ENCODE assay signal across 30 cellular contexts in the genomic region with DNA sequence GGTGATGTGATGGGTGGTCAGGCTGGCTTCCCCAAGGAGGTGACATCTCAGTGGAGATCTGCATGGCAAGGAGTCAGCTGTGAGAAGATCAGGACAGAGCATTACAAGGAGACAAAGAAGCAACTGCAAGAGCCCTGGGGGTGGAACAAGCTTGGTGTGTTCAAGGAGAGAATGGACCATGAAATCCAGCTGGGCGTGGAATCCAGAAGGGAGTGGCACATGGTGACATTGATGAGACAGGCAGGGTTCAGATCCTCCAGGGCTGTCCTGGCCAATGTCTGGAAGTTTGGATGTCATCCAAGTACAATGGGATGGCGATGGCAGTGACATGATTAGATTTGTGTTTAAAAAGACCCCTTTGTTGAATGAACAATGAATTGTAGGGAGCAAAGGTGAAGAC.
A peak's percentile ranks its signal among the peaks of the same experiment; 100 is the strongest.
DNase-seq lines count a peak whose midpoint lies in the region; ATAC-seq and TF ChIP-seq lines count a peak whose summit lies in the region.
"Had no signal": no experiment of that assay in that cellular context is flagged by ENCODE, and none has a peak within 500 bp of the region (broad histone marks: within the 10 kb centered on the region; RNA-seq: fewer than 3 reads in every experiment).

No MANE protein-coding gene starts in this region.

- H3K36me3 ChIP-seq in heart right ventricle (no peaks in the 10 kb centered on the region), uterus (no peaks in the 10 kb centered on the region), psoas muscle (ENCODE audit: insufficient read depth in 1 of 2, low read depth in 1 of 2) (no peaks in the 10 kb centered on the region)
- H3K36me3 ChIP-seq: gastroesophageal sphincter, HAP-1 had no signal

- 65 to 78% methylated on average over 2 of the region's 2 CpGs for WGBS in heart right ventricle, 2 donors
- 80 to 83% (median 82%) methylated on average over 2 of the region's 2 CpGs for WGBS in psoas muscle, 3 donors

- no peak for ATAC-seq in heart right ventricle
- no peak for ATAC-seq in psoas muscle
- no peak for ATAC-seq in GM18867 (IDR thresholded peaks at IDR 0.05; ENCODE audit: unreplicated experiment)
- ATAC-seq: A549; activated CD8-positive, alpha-beta memory T cell treated with anti-CD3 and anti-CD28 coated beads, Interleukin-2, amount 10 ng/mL, durations not matched to agents 7 days and 5 days; CD8-positive, alpha-beta T cell; gastroesophageal sphincter; left cardiac atrium; natural killer cell treated with Interleukin-12 subunit alpha and Interleukin-12 subunit beta and Interleukin-15 and Interleukin-18, amount 100 ng/mL, for 72 hours; Panc1 had no signal

- DNase-seq in cardiac septum (ENCODE audit: low spot score): peak; percentile 9
- DNase-seq in heart right ventricle: no peak
- peak; percentile 25 for DNase-seq in ecto neural progenitor cell (ENCODE audit: low spot score)
- peak; percentile 15 for DNase-seq in osteocyte (ENCODE audit: extremely low spot score, unreplicated experiment)
- peak; percentile 1 to 2 for DNase-seq in uterus
- DNase-seq in NCI-H2227 (lab: John Stamatoyannopoulos, UW; ENCODE audit: unreplicated experiment): no peak
- no peak for DNase-seq in psoas muscle
- DNase-seq: activated CD4-positive, alpha-beta T cell treated with anti-CD3 and anti-CD28 coated beads, Interleukin-2, amount 10 ng/mL, durations not matched to agents 7 days and 5 days; activated CD8-positive, alpha-beta memory T cell treated with anti-CD3 and anti-CD28 coated beads, Interleukin-2, amount 10 ng/mL, durations not matched to agents 7 days and 5 days; activated naive CD4-positive, alpha-beta T cell treated with anti-CD3 and anti-CD28 coated beads for 36 hours; dermis blood vessel endothelial cell; DMS 273 treated with DMSO at 0.1 percent for 48 hours; hypothalamus; left cardiac atrium; mammary epithelial cell; NCI-H1417 treated with DMSO at 0.1 percent for 48 hours; NCI-H2081 treated with DMSO at 0.1 percent for 48 hours; NCI-H446; NCI-H774; occipital lobe; stimulated activated naive CD4-positive, alpha-beta T cell; T1000 had no signal

- TF ChIP-seq CTCF in heart right ventricle (IDR thresholded peaks at IDR 0.05) (no peak), osteocyte (IDR thresholded peaks at IDR 0.05) (no peak), uterus (IDR thresholded peaks at IDR 0.05) (no peak), psoas muscle (IDR thresholded peaks at IDR 0.05) (no peak)

- H3K4me3 Mint-ChIP-seq in osteocyte (ENCODE audit: unreplicated experiment): no peak overlapping the region
- H3K4me3 Mint-ChIP-seq: activated CD4-positive, alpha-beta T cell treated with anti-CD3 and anti-CD28 coated beads, Interleukin-2, amount 10 ng/mL, durations not matched to agents 7 days and 5 days; activated CD8-positive, alpha-beta memory T cell treated with anti-CD3 and anti-CD28 coated beads, Interleukin-2, amount 10 ng/mL, durations not matched to agents 7 days and 5 days; activated naive CD4-positive, alpha-beta T cell treated with anti-CD3 and anti-CD28 coated beads for 36 hours; CD8-positive, alpha-beta T cell; central memory CD8-positive, alpha-beta T cell; natural killer cell treated with Interleukin-12 subunit alpha and Interleukin-12 subunit beta and Interleukin-15 and Interleukin-18, amount 100 ng/mL, for 72 hours had no signal

- no peaks in the 10 kb centered on the region for H3K9me3 Mint-ChIP-seq in osteocyte (ENCODE audit: unreplicated experiment)
- H3K9me3 Mint-ChIP-seq: activated CD4-positive, alpha-beta T cell treated with anti-CD3 and anti-CD28 coated beads, Interleukin-2, amount 10 ng/mL, durations not matched to agents 7 days and 5 days; activated naive CD4-positive, alpha-beta T cell treated with anti-CD3 and anti-CD28 coated beads for 36 hours; CD8-positive, alpha-beta T cell; central memory CD8-positive, alpha-beta T cell; natural killer cell treated with Interleukin-12 subunit alpha and Interleukin-12 subunit beta and Interleukin-15 and Interleukin-18, amount 100 ng/mL, for 72 hours had no signal

- H3K9me3 ChIP-seq in heart right ventricle (no peaks in the 10 kb centered on the region), uterus (no peaks in the 10 kb centered on the region), psoas muscle (no peaks in the 10 kb centered on the region)
- H3K9me3 ChIP-seq: A549, gastroesophageal sphincter, HAP-1 had no signal

- intact Hi-C loops in cardiac septum (cut with DNase I): no loop called here
- intact Hi-C loops in heart right ventricle (cut with DNase I): no loop called here
- intact Hi-C loops in uterus (cut with DNase I; ENCODE audit: low total_unique reads): no loop called here
- intact Hi-C loops in psoas muscle (cut with DNase I): no loop called here

- peaks cover 6% of the 10 kb centered on the region for H3K27me3 Mint-ChIP-seq in osteocyte (ENCODE audit: unreplicated experiment)

- no peak for TF ChIP-seq POLR2A in uterus (IDR thresholded peaks at IDR 0.05)

- H3K4me3 ChIP-seq in heart right ventricle (no peak overlapping the region), uterus (no peak overlapping the region), psoas muscle (no peak overlapping the region)
- H3K4me3 ChIP-seq: A549, gastroesophageal sphincter, HAP-1 had no signal

- H3K27ac ChIP-seq in heart right ventricle (no peak overlapping the region), uterus (no peak overlapping the region), psoas muscle (no peak overlapping the region)
- H3K27ac ChIP-seq: A549, gastroesophageal sphincter had no signal

- H3K27ac Mint-ChIP-seq in osteocyte (ENCODE audit: unreplicated experiment): no peak overlapping the region
- H3K27ac Mint-ChIP-seq: activated CD4-positive, alpha-beta T cell treated with anti-CD3 and anti-CD28 coated beads, Interleukin-2, amount 10 ng/mL, durations not matched to agents 7 days and 5 days; activated CD8-positive, alpha-beta memory T cell treated with anti-CD3 and anti-CD28 coated beads, Interleukin-2, amount 10 ng/mL, durations not matched to agents 7 days and 5 days; activated naive CD4-positive, alpha-beta T cell treated with anti-CD3 and anti-CD28 coated beads for 36 hours; CD8-positive, alpha-beta T cell; natural killer cell treated with Interleukin-12 subunit alpha and Interleukin-12 subunit beta and Interleukin-15 and Interleukin-18, amount 100 ng/mL, for 72 hours had no signal

- H3K4me1 Mint-ChIP-seq in osteocyte (ENCODE audit: unreplicated experiment): peaks cover 2% of the 10 kb centered on the region
- H3K4me1 Mint-ChIP-seq: activated CD4-positive, alpha-beta T cell treated with anti-CD3 and anti-CD28 coated beads, Interleukin-2, amount 10 ng/mL, durations not matched to agents 7 days and 5 days; activated CD8-positive, alpha-beta memory T cell treated with anti-CD3 and anti-CD28 coated beads, Interleukin-2, amount 10 ng/mL, durations not matched to agents 7 days and 5 days; central memory CD8-positive, alpha-beta T cell had no signal

- no peaks in the 10 kb centered on the region for H3K27me3 ChIP-seq in heart right ventricle
- no peaks in the 10 kb centered on the region for H3K27me3 ChIP-seq in uterus
- H3K27me3 ChIP-seq in psoas muscle (ENCODE audit: insufficient read depth in 3 of 3, low read length in 2 of 3): no peaks in the 10 kb centered on the region
- H3K27me3 ChIP-seq: gastroesophageal sphincter had no signal

- H3K4me1 ChIP-seq in heart right ventricle (peaks cover 0 to 23% (median 0%) of the 10 kb centered on the region in 9 donors), uterus (no peaks in the 10 kb centered on the region), psoas muscle (peaks cover 21% of the 10 kb centered on the region)
- H3K4me1 ChIP-seq: A549 had no signal

- no peaks in the 10 kb centered on the region for H3K36me3 Mint-ChIP-seq in osteocyte (ENCODE audit: unreplicated experiment)
- H3K36me3 Mint-ChIP-seq: activated CD8-positive, alpha-beta memory T cell treated with anti-CD3 and anti-CD28 coated beads, Interleukin-2, amount 10 ng/mL, durations not matched to agents 7 days and 5 days; CD8-positive, alpha-beta T cell; natural killer cell treated with Interleukin-12 subunit alpha and Interleukin-12 subunit beta and Interleukin-15 and Interleukin-18, amount 100 ng/mL, for 72 hours had no signal

Comparison
In these comparisons a context has a peak if more than half of its experiments do, and no peak if none do; other contexts are left out.
1. DNase-seq: peak in cardiac septum (single experiment), ecto neural progenitor cell (single experiment), osteocyte (single experiment) and uterus (2 of 2); none in heart right ventricle (0 of 2), NCI-H2227 (single experiment) and psoas muscle (0 of 2).